Comparison of ENCODE assay signal across 1 cellular context in genomic region chr21:29208666-29209059, GRCh38.
TF ChIP-seq lines count a peak whose summit lies in the region.

No MANE protein-coding gene starts in this region.

TF ChIP-seq in GM12878, 131 proteins besides CTCF, POLR2A, EP300 and RAD21 (continued from another document):
- TF ChIP-seq BRCA1 (IDR thresholded peaks at IDR 0.05; ENCODE audit: low read depth, low read length) (no peak), TCF12 (IDR thresholded peaks at IDR 0.05; ENCODE audit: low read depth, low read length) (no peak), CREB1 (IDR thresholded peaks at IDR 0.05; ENCODE audit: low read depth) (peak; percentile 30; the same call in 1 of the 2 replicates), IKZF2 (IDR thresholded peaks at IDR 0.05) (peak; percentile 74 to 80; a peak in 3 of 4 replicates), IKZF1 (conservative IDR thresholded peaks at IDR 0.05) (peak; percentile 45)
